Comparison of ENCODE assay signal across 19 cellular contexts in genomic region chr14:104871145-104871655, GRCh38. TPM values are rescaled to one million over a fixed set of nuclear protein-coding genes. Genes with fewer than 3 reads are reported as not detected.
A peak's percentile ranks its signal among the peaks of the same experiment; 100 is the strongest.
DNase-seq lines count a peak whose midpoint lies in the region; ATAC-seq, FAIRE-seq and TF ChIP-seq lines count a peak whose summit lies in the region.
"Had no signal": no experiment of that assay in that cellular context is flagged by ENCODE, and none has a peak within 500 bp of the region (broad histone marks: within the 10 kb centered on the region; RNA-seq: fewer than 3 reads in every experiment).

No MANE protein-coding gene starts in this region.

- no peak for TF ChIP-seq POLR2A in A549 (IDR thresholded peaks at IDR 0.05; ENCODE audit: low read length)

- DNase-seq in A549 (ENCODE audit: low read depth in 1 of 2, low spot score in 1 of 2) (no peak), RWPE1 (ENCODE audit: low spot score) (no peak), lower lobe of right lung (peak; percentile 30), NCI-H1417 treated with DMSO at 0.1 percent for 48 hours (lab: John Stamatoyannopoulos, UW) (no peak)
- DNase-seq in effector memory CD4-positive, alpha-beta T cell: no peak
- DNase-seq: Caco-2, KG1, NCI-H1105 treated with DMSO at 0.1 percent for 48 hours, NCI-H187 treated with DMSO at 0.1 percent for 48 hours, NCI-H2227 treated with DMSO at 0.1 percent for 48 hours, NCI-H524 treated with DMSO at 0.1 percent for 48 hours, SW 1271 had no signal

- CTCF ChIA-PET in A549 (lab: Yijun Ruan, JAX) (interaction anchor here (1.0 to 6.3 kb wide), 7 partner anchors 18 to 105 kb away, joined by 3 to 31 read pairs (median 4); no protein-coding TSS in a partner anchor), RWPE1 (lab: Yijun Ruan, JAX) (no interaction called here)

- no peak overlapping the region for H3K4me2 ChIP-seq in A549
- H3K4me2 ChIP-seq: GM23338 had no signal

- no peak; a peak in 1 of 6 replicates for ATAC-seq in A549
- ATAC-seq in lower lobe of right lung: no peak
- no peak for ATAC-seq in GM21526 (IDR thresholded peaks at IDR 0.05; ENCODE audit: low FRiP score, unreplicated experiment)
- ATAC-seq: PC-3 had no signal

- WGBS in A549 (ENCODE audit: missing lambda C conversion rate): 82% methylated on average over 10 of the region's 15 CpGs

- intact Hi-C loops in lower lobe of right lung (cut with DNase I): no loop called here

- TF ChIP-seq EP300 in A549 (IDR thresholded peaks at IDR 0.05): no peak

- POLR2A ChIA-PET in A549 (lab: Yijun Ruan, JAX) (no interaction called here), RWPE1 (lab: Yijun Ruan, JAX; ENCODE audit: low non-redundant PET) (no interaction called here)

- no peaks in the 10 kb centered on the region for H3K36me3 ChIP-seq in lower lobe of right lung
- no peaks in the 10 kb centered on the region for H3K36me3 ChIP-seq in effector memory CD4-positive, alpha-beta T cell (ENCODE audit: control insufficient read depth, insufficient read depth, low read length)
- H3K36me3 ChIP-seq: SJSA1 had no signal

- no peak for TF ChIP-seq RAD21 in A549 (conservative IDR thresholded peaks at IDR 0.05 in 1 of 2, IDR thresholded peaks at IDR 0.05 in 1 of 2)

- H3K27ac ChIP-seq in 22Rv1 (no peak overlapping the region), A549 (no peak overlapping the region), RWPE1 (peak overlapping the region; percentile 65), lower lobe of right lung (no peak overlapping the region)
- H3K27ac ChIP-seq in effector memory CD4-positive, alpha-beta T cell (ENCODE audit: insufficient read depth, low read length, poor library complexity, severe bottlenecking): no peak overlapping the region
- H3K27ac ChIP-seq: SJSA1 had no signal

- no peaks in the 10 kb centered on the region for H3K9me3 ChIP-seq in A549
- H3K9me3 ChIP-seq in lower lobe of right lung: no peaks in the 10 kb centered on the region
- no peaks in the 10 kb centered on the region for H3K9me3 ChIP-seq in effector memory CD4-positive, alpha-beta T cell (ENCODE audit: control insufficient read depth, low read length)
- H3K9me3 ChIP-seq: Caco-2, SJSA1 had no signal

- H3K4me1 ChIP-seq in A549 (peaks cover 7% of the 10 kb centered on the region), lower lobe of right lung (peaks cover 19% of the 10 kb centered on the region)
- peaks cover under 1% of the 10 kb centered on the region for H3K4me1 ChIP-seq in effector memory CD4-positive, alpha-beta T cell (ENCODE audit: control insufficient read depth, insufficient read depth, low read length, poor library complexity, severe bottlenecking)
- H3K4me1 ChIP-seq: Caco-2 had no signal

- FAIRE-seq in A549 (lab: Jason Lieb, UNC): no peak
- FAIRE-seq: G401.6 had no signal

- no peaks in the 10 kb centered on the region for H3K27me3 ChIP-seq in lower lobe of right lung (ENCODE audit: low read depth)
- no peaks in the 10 kb centered on the region for H3K27me3 ChIP-seq in effector memory CD4-positive, alpha-beta T cell (replicated peaks; ENCODE audit: control insufficient read depth, insufficient read depth, low read length, poor library complexity, severe bottlenecking)
- H3K27me3 ChIP-seq: SJSA1 had no signal

- TF ChIP-seq CTCF in 22Rv1 (IDR thresholded peaks at IDR 0.05) (0 out of 2 replicates have a peak, but pooled peaks have one; percentile 13), A549 (IDR thresholded peaks at IDR 0.05) (peak; percentile 8; the same call in 1 of the 3 replicates), RWPE1 (conservative IDR thresholded peaks at IDR 0.05; ENCODE audit: low read depth) (no peak), lower lobe of right lung (IDR thresholded peaks at IDR 0.05) (no peak)

- H3K4me3 ChIP-seq in A549 (no peak overlapping the region), lower lobe of right lung (no peak overlapping the region)
- no peak overlapping the region for H3K4me3 ChIP-seq in effector memory CD4-positive, alpha-beta T cell (ENCODE audit: insufficient read depth, low read depth, low read length, poor library complexity, severe bottlenecking)
- H3K4me3 ChIP-seq: GM23338, SJSA1 had no signal

TF ChIP-seq in A549, 52 proteins besides CTCF, POLR2A, EP300 and RAD21:
- no peak for TF ChIP-seq CBX8 (IDR thresholded peaks at IDR 0.05)
- no peak for TF ChIP-seq CEBPB (IDR thresholded peaks at IDR 0.05)
- TF ChIP-seq PBX3 (IDR thresholded peaks at IDR 0.05): no peak
- TF ChIP-seq RARB (CRISPR knock-in tag; IDR thresholded peaks at IDR 0.05): no peak
- no peak for TF ChIP-seq ELK1 (IDR thresholded peaks at IDR 0.05; ENCODE audit: low read depth, low read length)
- TF ChIP-seq RCOR1 (IDR thresholded peaks at IDR 0.05; ENCODE audit: low read depth, low read length): no peak
- no peak for TF ChIP-seq NFE2L2 (conservative IDR thresholded peaks at IDR 0.05; ENCODE audit: low read length)

RNA-seq across cellular contexts. Expression of gene CEP170B, which starts 6.1 kb away (rescaled TPM):
- polyA plus RNA-seq in A549 (2011; rRNA removed) (3.9 and 4.5 TPM in 2 replicates), A549 (2017; fragmentation: RNase III; extraction: RNeasy Plus Mini Kit Qiagen cat#74134 plus additional on column Dnase treatment) (13.1 to 14.3 TPM (median 13.5 TPM) in 3 replicates)
- 8.7 and 12.5 TPM in 2 replicates for polyA plus RNA-seq in A549 (2012; cell fraction: cytosol; rRNA removed)
- 59.0 and 71.9 TPM in 2 replicates for polyA plus RNA-seq in A549 (2012; cell fraction: nucleus; rRNA removed)
- polyA minus RNA-seq in A549 (2011; rRNA and poly(A)+ RNA removed): 3.8 and 4.3 TPM in 2 replicates
- 24.7 TPM for total RNA-seq in lower lobe of right lung

RNA-seq across cellular contexts. Expression of gene PLD4, which starts 53.5 kb away (rescaled TPM):
- polyA plus RNA-seq in A549 (2011; rRNA removed) (0.01 TPM in 2 replicates), A549 (2017; fragmentation: RNase III; extraction: RNeasy Plus Mini Kit Qiagen cat#74134 plus additional on column Dnase treatment) (0.01 TPM in 2 of 3 replicates, not detected in the other)
- 0.03 TPM in 1 of 2 replicates, not detected in the other for polyA plus RNA-seq in A549 (2012; cell fraction: cytosol; rRNA removed)
- 0.06 and 0.11 TPM in 2 replicates for polyA plus RNA-seq in A549 (2012; cell fraction: nucleus; rRNA removed)
- 0.17 TPM in 1 of 2 replicates, not detected in the other for polyA minus RNA-seq in A549 (2011; rRNA and poly(A)+ RNA removed)
- total RNA-seq in lower lobe of right lung: 1.2 TPM
- total RNA-seq: Caco-2; CD4-positive, CD25-positive, alpha-beta regulatory T cell; GM23338; SJSA1 had no signal
- polyA plus RNA-seq: GM23338 had no signal

Comparison
In these comparisons a context has a peak if more than half of its experiments do, and no peak if none do; other contexts are left out.
1. CTCF ChIP-seq: peak in 22Rv1 (single experiment) and A549 (single experiment); none in RWPE1 (single experiment) and lower lobe of right lung (single experiment).